ENCODE assay signal across 7 cellular contexts in genomic region chr3:196431193-196432136, GRCh38.
DNase-seq lines count a peak whose midpoint lies in the region; ATAC-seq lines count a peak whose summit lies in the region.

No MANE protein-coding gene starts in this region.

- peak overlapping the region; percentile 94 for H3K27ac Mint-ChIP-seq in T-helper 1 cell treated with Interleukin-12 subunit alpha and Interleukin-12 subunit beta and Interleukin-4 antibody, amounts not matched to agents 30 μg/mL and 1 μg/mL, for 36 hours

- DNase-seq in GM03348 (ENCODE audit: low spot score): peak; percentile 67
- peak; percentile 51 for DNase-seq in KBM-7
- DNase-seq in central memory CD4-positive, alpha-beta T cell: peak; percentile 21
- DNase-seq in islet precursor cell: peak; percentile 63
- DNase-seq in stimulated activated CD4-positive, alpha-beta T cell treated with anti-CD3 and anti-CD28 coated beads, Interleukin-1b, Interleukin-23, amount 100 ng/mL, for 48 hours: peak; percentile 13

- H3K4me3 Mint-ChIP-seq in T-helper 1 cell treated with Interleukin-12 subunit alpha and Interleukin-12 subunit beta and Interleukin-4 antibody, amounts not matched to agents 30 μg/mL and 1 μg/mL, for 36 hours: peak overlapping the region; percentile 87

- H3K9me3 Mint-ChIP-seq in T-helper 1 cell treated with Interleukin-12 subunit alpha and Interleukin-12 subunit beta and Interleukin-4 antibody, amounts not matched to agents 30 μg/mL and 1 μg/mL, for 36 hours: no peaks in the 10 kb centered on the region

- peak; percentile 24 for ATAC-seq in GM21786 (IDR thresholded peaks at IDR 0.05; ENCODE audit: unreplicated experiment)

- no peaks in the 10 kb centered on the region for H3K27me3 Mint-ChIP-seq in T-helper 1 cell treated with Interleukin-12 subunit alpha and Interleukin-12 subunit beta and Interleukin-4 antibody, amounts not matched to agents 30 μg/mL and 1 μg/mL, for 36 hours (ENCODE audit: low read depth)

- peaks cover 18% of the 10 kb centered on the region for H3K4me1 Mint-ChIP-seq in T-helper 1 cell treated with Interleukin-12 subunit alpha and Interleukin-12 subunit beta and Interleukin-4 antibody, amounts not matched to agents 30 μg/mL and 1 μg/mL, for 36 hours (ENCODE audit: low read depth)

- H3K36me3 Mint-ChIP-seq in T-helper 1 cell treated with Interleukin-12 subunit alpha and Interleukin-12 subunit beta and Interleukin-4 antibody, amounts not matched to agents 30 μg/mL and 1 μg/mL, for 36 hours (ENCODE audit: low read depth): peaks cover 4% of the 10 kb centered on the region

- in situ Hi-C loops in KBM-7 (cut with MboI; ENCODE audit: low pct_unique_long_range_greater_than_20kb, low sequenced_read_pairs): no loop called here

Comparison
In these comparisons a context has a peak if more than half of its experiments do, and no peak if none do; other contexts are left out.
1. Peak in every context shown above with its lines: DNase-seq and ATAC-seq.
2. DNase-seq: peak in every context shown above with its lines; median percentile 67 in GM03348; 63 in islet precursor cell; 51 in KBM-7; 21 in central memory CD4-positive, alpha-beta T cell; 13 in stimulated activated CD4-positive, alpha-beta T cell treated with anti-CD3 and anti-CD28 coated beads, Interleukin-1b, Interleukin-23, amount 100 ng/mL, for 48 hours.